Comparison of ENCODE assay signal across 14 cellular contexts in the genomic region with DNA sequence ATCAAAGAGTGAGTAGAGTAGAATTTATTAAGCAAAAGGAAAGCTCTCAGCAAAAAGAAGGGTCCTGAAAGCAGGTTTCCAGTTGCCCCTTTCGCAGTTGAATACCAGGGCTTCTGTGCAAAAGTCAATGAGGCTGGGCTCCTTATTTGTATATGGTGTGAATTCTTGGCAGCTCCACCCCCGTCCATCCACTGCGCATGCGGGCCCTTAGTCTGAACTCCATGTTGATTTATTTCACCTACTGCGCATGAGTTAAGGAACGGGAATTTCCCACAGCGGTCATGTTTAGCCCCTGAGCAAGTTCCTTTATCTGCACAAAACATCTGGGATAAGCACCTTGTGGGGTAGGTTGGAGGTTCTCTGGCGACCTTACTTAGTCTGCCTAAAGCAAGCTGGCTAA.
"Had no signal": no experiment of that assay in that cellular context is flagged by ENCODE, and none has a peak within 500 bp of the region (broad histone marks: within the 10 kb centered on the region; RNA-seq: fewer than 3 reads in every experiment).

No MANE protein-coding gene starts in this region.

- H3K4me1 ChIP-seq: esophagus squamous epithelium, gastroesophageal sphincter had no signal

- H3K4me3 ChIP-seq: esophagus squamous epithelium, gastroesophageal sphincter, thoracic aorta had no signal

- H3K36me3 ChIP-seq: esophagus squamous epithelium, gastroesophageal sphincter, thoracic aorta had no signal

- H3K27ac ChIP-seq: esophagus squamous epithelium, gastroesophageal sphincter, thoracic aorta had no signal

- H3K27me3 ChIP-seq: esophagus squamous epithelium, gastroesophageal sphincter had no signal

- DNase-seq: dermis blood vessel endothelial cell; esophagus squamous epithelium; foreskin fibroblast; glutamatergic neuron; islet precursor cell; natural killer cell; stimulated activated CD4-positive, alpha-beta T cell treated with anti-CD3 and anti-CD28 coated beads, Interleukin-2, amount 100 ng/mL, for 24 hours; stimulated activated CD4-positive, alpha-beta T cell treated with anti-CD3 and anti-CD28 coated beads, Interleukin-4, amount 100 ng/mL, for 4 hours; stimulated activated naive B cell treated with anti-CD40 and anti-IgM and Interleukin-4, amounts not matched to agents 10 μg/mL and 1 μg/mL and 100 μg/mL, for 72 hours; stimulated activated naive CD8-positive, alpha-beta T cell treated with anti-CD3 and anti-CD28 coated beads, Interleukin-15, amount 100 ng/mL, for 72 hours had no signal

- H3K9me3 ChIP-seq: esophagus squamous epithelium, gastroesophageal sphincter, thoracic aorta had no signal

- ATAC-seq: gastroesophageal sphincter; left lobe of liver; natural killer cell; sciatic nerve; stimulated activated naive B cell treated with anti-CD40 and anti-IgM and Interleukin-4, amounts not matched to agents 10 μg/mL and 1 μg/mL and 100 μg/mL, for 72 hours; stimulated activated naive CD8-positive, alpha-beta T cell treated with anti-CD3 and anti-CD28 coated beads, Interleukin-15, amount 100 ng/mL, for 72 hours had no signal
